In genomic region chr7:111827863-111828504, GRCh38 we compare ENCODE assay signal across 13 cellular contexts.
DNase-seq lines count a peak whose midpoint lies in the region; ATAC-seq, FAIRE-seq and TF ChIP-seq lines count a peak whose summit lies in the region.
"Had no signal": no experiment of that assay in that cellular context is flagged by ENCODE, and none has a peak within 500 bp of the region (broad histone marks: within the 10 kb centered on the region; RNA-seq: fewer than 3 reads in every experiment).

No MANE protein-coding gene starts in this region.

- ATAC-seq in GM21526 (IDR thresholded peaks at IDR 0.05; ENCODE audit: low FRiP score, unreplicated experiment) (no peak), GM21515 (IDR thresholded peaks at IDR 0.05; ENCODE audit: unreplicated experiment) (no peak), GM21576 (IDR thresholded peaks at IDR 0.05; ENCODE audit: unreplicated experiment) (no peak)
- ATAC-seq: gastrocnemius medialis had no signal

- H3K9ac ChIP-seq in keratinocyte (ENCODE audit: control insufficient read depth, extremely low read depth, insufficient read depth, low read length) (no peak overlapping the region), kidney (ENCODE audit: low read length in 2 of 2) (no peak overlapping the region)

- H3K9me3 ChIP-seq in keratinocyte (ENCODE audit: control insufficient read depth, low read depth, low read length) (no peaks in the 10 kb centered on the region), kidney (ENCODE audit: control insufficient read depth in 1 of 2, low read length in 2 of 2) (no peaks in the 10 kb centered on the region)
- H3K9me3 ChIP-seq: gastrocnemius medialis had no signal

- no peak overlapping the region for H3K4me3 ChIP-seq in brain microvascular endothelial cell (ENCODE audit: low read depth, low read length)
- H3K4me3 ChIP-seq in keratinocyte (ENCODE audit: control insufficient read depth in 2 of 3, extremely low read depth in 1 of 3, insufficient read depth in 2 of 3, low read depth in 1 of 3, low read length in 3 of 3): no peak overlapping the region
- H3K4me3 ChIP-seq in kidney (ENCODE audit: low read length in 2 of 2): no peak overlapping the region
- H3K4me3 ChIP-seq: gastrocnemius medialis had no signal

- FAIRE-seq in keratinocyte (lab: Jason Lieb, UNC) (peak; percentile 90), kidney (lab: Jason Lieb, UNC) (no peak)

- no peak overlapping the region for H3K4me2 ChIP-seq in keratinocyte (ENCODE audit: control insufficient read depth, extremely low read depth, insufficient read depth, low read depth, low read length)

- DNase-seq in ACHN (peak; percentile 49), LHCN-M2 (ENCODE audit: low read depth) (peak; percentile 55), brain microvascular endothelial cell (peak; percentile 65), keratinocyte (ENCODE audit: low read depth, low spot score) (no peak), kidney (no peak)
- DNase-seq: activated CD8-positive, alpha-beta memory T cell treated with anti-CD3 and anti-CD28 coated beads, Interleukin-2, amount 50 U/mL, for 48 hours; gastrocnemius medialis; NCI-H187; posterior cingulate gyrus; T1000 had no signal

- intact Hi-C loops in kidney (cut with DNase I): no loop called here

- peaks cover 10% of the 10 kb centered on the region for H3K4me1 ChIP-seq in keratinocyte (ENCODE audit: control insufficient read depth, extremely low read depth, insufficient read depth, low read length)
- no peaks in the 10 kb centered on the region for H3K4me1 ChIP-seq in kidney (ENCODE audit: control insufficient read depth in 1 of 2, insufficient read depth in 1 of 2, low read depth in 1 of 2, low read length in 2 of 2)
- H3K4me1 ChIP-seq: gastrocnemius medialis had no signal

- TF ChIP-seq CTCF in brain microvascular endothelial cell (IDR thresholded peaks at IDR 0.05; ENCODE audit: low read depth, low read length, missing control alignments) (no peak), keratinocyte (optimal IDR thresholded peaks at IDR 0.05 in 1 of 3, IDR thresholded peaks at IDR 0.05 in 1 of 3, conservative IDR thresholded peaks at IDR 0.05 in 1 of 3; ENCODE audit: extremely low read depth in 1 of 3, insufficient read depth in 2 of 3, low read length in 3 of 3) (no peak), kidney (IDR thresholded peaks at IDR 0.05; ENCODE audit: borderline replicate concordance, extremely low read depth, insufficient read depth) (no peak)

- peak overlapping the region; percentile 37 for H3K27ac ChIP-seq in brain microvascular endothelial cell
- peak overlapping the region; percentile 3 for H3K27ac ChIP-seq in keratinocyte (ENCODE audit: control insufficient read depth, insufficient read depth, low read length)
- H3K27ac ChIP-seq in kidney (ENCODE audit: low read depth in 2 of 2, low read length in 2 of 2): no peak overlapping the region
- H3K27ac ChIP-seq: gastrocnemius medialis had no signal

- H3K27me3 ChIP-seq in brain microvascular endothelial cell (replicated peaks) (no peaks in the 10 kb centered on the region), keratinocyte (ENCODE audit: control insufficient read depth, extremely low read depth, insufficient read depth, low read length) (no peaks in the 10 kb centered on the region)
- H3K27me3 ChIP-seq: gastrocnemius medialis had no signal

- H4K20me1 ChIP-seq in keratinocyte (ENCODE audit: control insufficient read depth, extremely low read depth, insufficient read depth, low read length): no peaks in the 10 kb centered on the region

- dilution Hi-C loops in keratinocyte (cut with MboI; ENCODE audit: extremely low pct_ligation_motif_present, low sequenced_read_pairs): no loop called here

- H3K79me2 ChIP-seq in keratinocyte (ENCODE audit: control insufficient read depth, insufficient read depth, low read length): no peaks in the 10 kb centered on the region

- H2AFZ ChIP-seq in keratinocyte (ENCODE audit: control insufficient read depth, low read length): no peak overlapping the region

- in situ Hi-C loops in ACHN (cut with HindIII; ENCODE audit: low pct_ligation_motif_present, low pct_unique_long_range_greater_than_20kb, low sequenced_read_pairs) (no loop called here), brain microvascular endothelial cell (cut with HindIII; ENCODE audit: low pct_ligation_motif_present, low sequenced_read_pairs) (no loop called here)

- H3K9me1 ChIP-seq in keratinocyte (ENCODE audit: control insufficient read depth, extremely low read depth, insufficient read depth, low read length): peaks cover 2% of the 10 kb centered on the region

- H3K36me3 ChIP-seq in brain microvascular endothelial cell (replicated peaks) (no peaks in the 10 kb centered on the region), keratinocyte (ENCODE audit: control insufficient read depth in 2 of 2, extremely low read depth in 1 of 2, insufficient read depth in 2 of 2, low read length in 2 of 2) (peaks cover 2 to 3% of the 10 kb centered on the region in 2 experiments), kidney (ENCODE audit: control insufficient read depth in 1 of 2, insufficient read depth in 2 of 2, low read length in 2 of 2) (no peaks in the 10 kb centered on the region)
- H3K36me3 ChIP-seq: gastrocnemius medialis had no signal

Comparison
In these comparisons a context has a peak if more than half of its experiments do, and no peak if none do; other contexts are left out.
1. DNase-seq: peak in ACHN (single experiment), LHCN-M2 (single experiment) and brain microvascular endothelial cell (single experiment); none in keratinocyte (single experiment) and kidney (single experiment).
2. H3K27ac ChIP-seq: peak in brain microvascular endothelial cell (single experiment) and keratinocyte (single experiment); none in kidney (0 of 2).